In the genomic region with DNA sequence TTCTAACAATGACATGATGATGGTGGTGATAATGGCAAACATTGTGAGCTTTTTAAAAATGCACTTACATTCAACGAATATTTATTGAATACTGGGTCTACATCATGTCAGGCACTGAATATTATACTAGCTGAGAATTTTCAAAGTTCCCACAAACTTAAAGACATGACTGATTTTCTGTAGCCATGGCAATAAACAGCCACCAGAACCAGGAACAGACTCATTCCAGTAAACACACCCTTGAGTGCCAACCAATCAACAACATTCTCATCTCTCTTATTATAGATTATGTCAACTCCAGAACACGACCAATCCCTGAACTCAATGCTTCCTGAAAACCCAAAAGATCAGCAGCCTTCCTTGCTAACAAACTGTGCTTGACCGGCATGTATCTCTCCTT, we compare ENCODE assay signal across 1 cellular context.
TF ChIP-seq lines count a peak whose summit lies in the region.

No MANE protein-coding gene starts in this region.

TF ChIP-seq in IMR-90, 13 proteins besides CTCF, POLR2A, EP300 and RAD21:
- TF ChIP-seq, protein P1, sequence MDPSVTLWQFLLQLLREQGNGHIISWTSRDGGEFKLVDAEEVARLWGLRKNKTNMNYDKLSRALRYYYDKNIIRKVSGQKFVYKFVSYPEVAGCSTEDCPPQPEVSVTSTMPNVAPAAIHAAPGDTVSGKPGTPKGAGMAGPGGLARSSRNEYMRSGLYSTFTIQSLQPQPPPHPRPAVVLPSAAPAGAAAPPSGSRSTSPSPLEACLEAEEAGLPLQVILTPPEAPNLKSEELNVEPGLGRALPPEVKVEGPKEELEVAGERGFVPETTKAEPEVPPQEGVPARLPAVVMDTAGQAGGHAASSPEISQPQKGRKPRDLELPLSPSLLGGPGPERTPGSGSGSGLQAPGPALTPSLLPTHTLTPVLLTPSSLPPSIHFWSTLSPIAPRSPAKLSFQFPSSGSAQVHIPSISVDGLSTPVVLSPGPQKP (IDR thresholded peaks at IDR 0.05; ENCODE audit: borderline replicate concordance, low read depth, low read length), result no peak
- TF ChIP-seq CHD1 (IDR thresholded peaks at IDR 0.05; ENCODE audit: low read depth, low read length), result no peak
- no peak for TF ChIP-seq FOS (IDR thresholded peaks at IDR 0.05; ENCODE audit: low read depth, low read length)
- TF ChIP-seq RFX5 (IDR thresholded peaks at IDR 0.05; ENCODE audit: low read depth, low read length), result no peak
- TF ChIP-seq SMC3 (IDR thresholded peaks at IDR 0.05; ENCODE audit: low read depth, low read length), result no peak
- no peak for TF ChIP-seq USF2 (IDR thresholded peaks at IDR 0.05; ENCODE audit: low read depth, low read length)
- no peak for TF ChIP-seq MXI1 (IDR thresholded peaks at IDR 0.05; ENCODE audit: borderline replicate concordance, low read depth, low read length)
TF ChIP-seq in IMR-90: peak in this region for 0.
